Comparison of ENCODE assay signal across 8 cellular contexts in the genomic region with DNA sequence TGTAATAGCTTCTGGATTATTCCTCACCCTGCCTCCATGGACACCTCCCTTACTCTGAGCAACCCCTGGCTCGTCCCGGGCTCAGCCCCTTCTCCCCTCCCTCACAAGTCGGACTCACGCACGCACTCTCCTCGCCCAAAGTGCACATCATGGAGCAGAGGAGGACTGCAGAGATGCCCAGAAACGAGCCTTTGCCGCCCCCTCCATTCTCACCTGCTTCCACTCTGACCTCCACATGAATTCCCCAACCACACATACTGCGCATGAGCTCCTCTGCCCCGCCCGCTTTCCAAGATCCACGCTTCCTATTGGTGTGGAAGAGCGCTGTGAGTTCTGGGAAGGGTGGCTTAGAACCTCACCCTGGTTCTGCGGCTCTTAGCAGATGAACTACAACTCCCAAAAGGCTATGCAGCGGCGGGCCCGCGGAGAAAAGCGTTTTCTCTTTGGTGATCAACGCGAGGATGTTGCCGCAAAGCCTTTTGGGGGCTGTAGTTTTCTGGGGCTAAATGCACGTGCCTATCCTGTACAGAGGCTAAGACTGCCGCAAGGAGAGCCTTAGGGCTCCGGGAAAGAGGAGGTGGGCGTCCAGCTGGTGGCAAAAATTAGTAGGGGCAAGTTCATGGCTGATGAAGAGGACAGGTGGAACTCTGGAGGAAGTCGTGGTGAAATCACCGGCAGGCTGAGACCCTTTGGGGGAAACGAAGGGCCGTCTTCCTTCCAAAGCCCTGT. TPM values are rescaled to one million over a fixed set of nuclear protein-coding genes. Genes with fewer than 3 reads are reported as not detected.
DNase-seq lines count a peak whose midpoint lies in the region; ATAC-seq and TF ChIP-seq lines count a peak whose summit lies in the region.

A gene (minus strand): TSS at position 261 of the 729 bp plus-strand sequence. CDS start 1,618 bp downstream, outside the sequence.

- intact Hi-C loops in Right ventricle myocardium superior (cut with DNase I) = no loop called here

- H3K4me3 ChIP-seq in GM12864 (ENCODE audit: low read depth, low read length) (peak within 1 kb of the TSS; percentile 77), parathyroid adenoma (ENCODE audit: low read depth, low read length) (peak within 1 kb of the TSS; percentile 98), tibial nerve (peak within 1 kb of the TSS; percentile 68 to 96 (median 78))

- H3K79me2 ChIP-seq in parathyroid adenoma = no peaks in the 10 kb centered on the region

- peak within 1 kb of the TSS; percentile 83 for H3K4me2 ChIP-seq in parathyroid adenoma (ENCODE audit: low read length)

- H2AFZ ChIP-seq in parathyroid adenoma = peak within 1 kb of the TSS; percentile 91

- DNase-seq in GM12864 (ENCODE audit: low read depth) (peak; percentile 96), NCI-H1417 (lab: John Stamatoyannopoulos, UW) (peak; percentile 97 to 99 (median 98)), SW 1271 (lab: John Stamatoyannopoulos, UW) (peak; percentile 94 to 99), Right ventricle myocardium superior (peak; percentile 97), tibial nerve (ENCODE audit: low spot score in 2 of 2) (peak; percentile 90 to 94)
- DNase-seq in activated naive CD8-positive, alpha-beta T cell treated with anti-CD3 and anti-CD28 coated beads, Interleukin-2, amount 50 U/mL, for 16 hours (ENCODE audit: low read depth, low spot score) = peak; percentile 86

- H3K36me3 ChIP-seq in parathyroid adenoma (ENCODE audit: control insufficient read depth, insufficient read depth, low read length) = no peaks in the 10 kb centered on the region
- H3K36me3 ChIP-seq in tibial nerve = peaks cover 0 to 34% (median 0%) of the 10 kb centered on the region in 3 donors

- H3K27me3 ChIP-seq in parathyroid adenoma (ENCODE audit: control insufficient read depth, insufficient read depth, low read length) (no peaks in the 10 kb centered on the region), tibial nerve (no peaks in the 10 kb centered on the region)

- TF ChIP-seq CTCF in GM12864 (IDR thresholded peaks at IDR 0.05; ENCODE audit: low read depth, low read length, missing control alignments) (no peak), parathyroid adenoma (IDR thresholded peaks at IDR 0.05) (no peak), tibial nerve (IDR thresholded peaks at IDR 0.05) (peak in 1 of 5 experiments; percentile 25)

- no peaks in the 10 kb centered on the region for H3K4me1 ChIP-seq in parathyroid adenoma
- H3K4me1 ChIP-seq in tibial nerve = peaks cover 0 to 26% (median 12%) of the 10 kb centered on the region in 4 donors

- H3K9me3 ChIP-seq in parathyroid adenoma (ENCODE audit: control insufficient read depth, low read length) = no peaks in the 10 kb centered on the region
- no peaks in the 10 kb centered on the region for H3K9me3 ChIP-seq in tibial nerve

- 1% methylated on average over 30 of the region's 30 CpGs for WGBS in tibial nerve, 2 donors

- no peak within 1 kb of the TSS for H3K9ac ChIP-seq in parathyroid adenoma

- peak in 1 of 2 donors; percentile 13 for TF ChIP-seq POLR2A in tibial nerve (IDR thresholded peaks at IDR 0.05)

- ATAC-seq in HG02759 (IDR thresholded peaks at IDR 0.05; ENCODE audit: unreplicated experiment) (peak; percentile 99), Right ventricle myocardium superior (ENCODE audit: poor library complexity) (peak; percentile 100)

- H3K27ac ChIP-seq in parathyroid adenoma (peak within 1 kb of the TSS; percentile 29), tibial nerve (peak within 1 kb of the TSS in 3 of 4 donors; percentile 14 to 82 (median 32))

- TF ChIP-seq EP300 in tibial nerve (IDR thresholded peaks at IDR 0.05) = peak; percentile 78 to 84

RNA-seq across cellular contexts. Expression of the gene that starts here (rescaled TPM):
- 236 TPM for total RNA-seq in Right ventricle myocardium superior
- total RNA-seq in tibial nerve = 100 to 1,000 TPM in 1 of 4 donors, 10 to 100 TPM in 3; 83.5 to 114 (median 90.4) TPM

Comparison
In these comparisons a context has a peak if more than half of its experiments do, and no peak if none do; other contexts are left out.
1. Peak in every context shown above with its lines: DNase-seq, ATAC-seq, H3K4me3 ChIP-seq and H3K27ac ChIP-seq.